Comparison of ENCODE assay signal across 12 cellular contexts in the genomic region with DNA sequence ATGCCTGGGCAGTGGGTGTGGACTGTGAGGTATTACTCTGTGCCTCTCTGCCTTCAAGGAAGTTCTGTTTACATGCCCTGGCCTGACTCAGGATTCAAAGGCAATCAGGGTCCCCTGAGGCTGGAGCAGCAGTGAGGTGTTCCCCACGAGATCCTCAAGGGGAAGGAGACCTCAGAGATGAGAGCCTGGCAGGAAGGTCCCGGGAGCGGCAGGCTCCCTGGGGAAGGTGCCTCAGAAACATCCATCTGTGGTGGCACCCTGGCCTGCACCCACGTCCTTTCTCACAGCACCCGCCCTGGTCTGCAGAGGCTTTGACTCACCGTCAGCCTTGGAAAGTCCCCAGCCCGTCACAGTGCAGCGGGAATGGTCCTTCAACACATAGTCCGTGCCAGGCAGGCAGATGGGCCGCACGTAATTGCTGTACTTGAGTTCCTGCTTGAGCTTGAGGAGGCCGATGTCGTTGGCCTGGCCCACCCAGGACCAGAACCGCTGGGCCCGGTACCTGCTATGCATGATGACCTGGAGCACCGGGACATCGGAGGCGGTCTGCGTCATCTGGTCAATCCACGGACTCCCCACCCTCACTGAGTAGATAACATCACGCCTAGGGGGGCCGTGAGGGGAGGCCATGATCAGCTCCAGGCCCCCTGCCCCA. TPM values are rescaled to one million over a fixed set of nuclear protein-coding genes. Genes with fewer than 3 reads are reported as not detected.
DNase-seq lines count a peak whose midpoint lies in the region; ATAC-seq, FAIRE-seq and TF ChIP-seq lines count a peak whose summit lies in the region.
"Had no signal": no experiment of that assay in that cellular context is flagged by ENCODE, and none has a peak within 500 bp of the region (broad histone marks: within the 10 kb centered on the region; RNA-seq: fewer than 3 reads in every experiment).

No MANE protein-coding gene starts in this region.

- BruUV-seq in Panc1 (replicated peaks; lab: Mats Ljungman, UMichigan), result no TSS peak

- POLR2A ChIA-PET in Panc1 (lab: Charles Lee), result no interaction called here

- H3K36me3 Mint-ChIP-seq in activated CD4-positive, alpha-beta T cell treated with anti-CD3 and anti-CD28 coated beads, Interleukin-2, amount 10 ng/mL, durations not matched to agents 24 days and 14 days (ENCODE audit: low read depth), result no peaks in the 10 kb centered on the region
- H3K36me3 Mint-ChIP-seq: neural progenitor cell had no signal

- H3K27me3 Mint-ChIP-seq in activated CD4-positive, alpha-beta T cell treated with anti-CD3 and anti-CD28 coated beads, Interleukin-2, amount 10 ng/mL, durations not matched to agents 24 days and 14 days, result peaks cover 4% of the 10 kb centered on the region

- CTCF ChIA-PET in Panc1 (lab: Charles Lee), result no interaction called here

- TF ChIP-seq CTCF in Panc1 (IDR thresholded peaks at IDR 0.05), result no peak
- no peak for TF ChIP-seq CTCF in pancreas (IDR thresholded peaks at IDR 0.05)

- intact Hi-C loops in Panc1 (cut with micrococcal nuclease; ENCODE audit: unreplicated experiment), result no loop called here
- intact Hi-C loops in pancreas (cut with DNase I), result no loop called here
- intact Hi-C loops in activated CD4-positive, alpha-beta T cell treated with anti-CD3 and anti-CD28 coated beads, Interleukin-2, amount 10 ng/mL, durations not matched to agents 24 days and 14 days (cut with micrococcal nuclease), result no loop called here

- ATAC-seq in GM19025 (IDR thresholded peaks at IDR 0.05; ENCODE audit: low read depth, unreplicated experiment), result peak; percentile 79
- ATAC-seq in Panc1, result peak; percentile 85
- peak in 3 of 4 donors; percentile 26 to 56 (median 52) for ATAC-seq in pancreas
- no peak for ATAC-seq in GM19328 (IDR thresholded peaks at IDR 0.05; ENCODE audit: unreplicated experiment)
- ATAC-seq: heart right ventricle had no signal

- H3K36me3 ChIP-seq in Panc1 (ENCODE audit: control insufficient read depth, insufficient read depth, low read length), result no peaks in the 10 kb centered on the region
- H3K36me3 ChIP-seq in pancreas, result no peaks in the 10 kb centered on the region
- H3K36me3 ChIP-seq: heart right ventricle, neural progenitor cell had no signal

- H3K27ac Mint-ChIP-seq in activated CD4-positive, alpha-beta T cell treated with anti-CD3 and anti-CD28 coated beads, Interleukin-2, amount 10 ng/mL, durations not matched to agents 24 days and 14 days, result no peak overlapping the region

- H3K27me3 ChIP-seq in Panc1 (ENCODE audit: control insufficient read depth, insufficient read depth, low read length) (no peaks in the 10 kb centered on the region), pancreas (no peaks in the 10 kb centered on the region)
- H3K27me3 ChIP-seq: neural progenitor cell had no signal

- H3K4me3 Mint-ChIP-seq in activated CD4-positive, alpha-beta T cell treated with anti-CD3 and anti-CD28 coated beads, Interleukin-2, amount 10 ng/mL, durations not matched to agents 24 days and 14 days, result no peak overlapping the region
- H3K4me3 Mint-ChIP-seq: neural progenitor cell had no signal

- peak; percentile 14 for DNase-seq in NCI-H2029 (lab: John Stamatoyannopoulos, UW)
- no peak for DNase-seq in NCI-H2029 treated with DMSO at 0.1 percent for 48 hours (lab: John Stamatoyannopoulos, UW)
- DNase-seq in Panc1 (ENCODE audit: low read depth, low spot score), result no peak
- DNase-seq in pancreas, result peak in 1 of 6 donors; percentile 51
- no peak for DNase-seq in putamen (ENCODE audit: low spot score)
- DNase-seq in activated CD4-positive, alpha-beta T cell treated with anti-CD3 and anti-CD28 coated beads, Interleukin-2, amount 10 ng/mL, durations not matched to agents 24 days and 14 days, result no peak

- WGBS in pancreas, 2 donors, result 82 to 92% methylated on average over 22 of the region's 22 CpGs

- no peak overlapping the region for H3K4me3 ChIP-seq in Panc1 (ENCODE audit: low read depth in 2 of 2, low read length in 2 of 2)
- no peak overlapping the region for H3K4me3 ChIP-seq in pancreas
- H3K4me3 ChIP-seq: A549, heart right ventricle, neural progenitor cell had no signal

- FAIRE-seq in pancreas (lab: Jason Lieb, UNC), result no peak
- FAIRE-seq: A549, colon had no signal

- in situ Hi-C loops in Panc1 (cut with HindIII; ENCODE audit: low pct_unique_long_range_greater_than_20kb, low sequenced_read_pairs), result no loop called here

- no peaks in the 10 kb centered on the region for H3K4me1 Mint-ChIP-seq in activated CD4-positive, alpha-beta T cell treated with anti-CD3 and anti-CD28 coated beads, Interleukin-2, amount 10 ng/mL, durations not matched to agents 24 days and 14 days

- H3K27ac ChIP-seq in Panc1 (ENCODE audit: low read length) (no peak overlapping the region), pancreas (no peak overlapping the region)
- H3K27ac ChIP-seq: A549, heart right ventricle, neural progenitor cell had no signal

- H3K4me1 ChIP-seq in Panc1 (ENCODE audit: control insufficient read depth, insufficient read depth, low read length) (peaks cover 6% of the 10 kb centered on the region; the same call in 1 of the 2 replicates), pancreas (no peaks in the 10 kb centered on the region)
- H3K4me1 ChIP-seq: A549, neural progenitor cell had no signal

- H3K9me3 Mint-ChIP-seq in activated CD4-positive, alpha-beta T cell treated with anti-CD3 and anti-CD28 coated beads, Interleukin-2, amount 10 ng/mL, durations not matched to agents 24 days and 14 days, result no peaks in the 10 kb centered on the region
- H3K9me3 Mint-ChIP-seq: neural progenitor cell had no signal

- H3K9me3 ChIP-seq in Panc1 (ENCODE audit: control insufficient read depth, insufficient read depth, low read depth, low read length), result no peaks in the 10 kb centered on the region
- no peaks in the 10 kb centered on the region for H3K9me3 ChIP-seq in pancreas
- H3K9me3 ChIP-seq: A549, heart right ventricle had no signal

RNA-seq across cellular contexts. Expression of a gene that starts 3.6 kb away (rescaled TPM):
- total RNA-seq in Panc1 (2021; ENCODE audit: unreplicated experiment), result 0.13 TPM
- polyA plus RNA-seq in Panc1 (2012; ENCODE audit: insufficient read length), result 0.08 TPM
- total RNA-seq in pancreas, result 1 to 10 TPM in 1 of 6 donors, under 1 TPM in 5; 0.28 to 1.0 (median 0.38) TPM
- polyA plus RNA-seq in pancreas, result 1 to 10 TPM in 1 of 2 donors, under 1 TPM in 1; 0.87 to 2.2 TPM
- not detected in 2 replicates for total RNA-seq in activated CD4-positive, alpha-beta T cell treated with anti-CD3 and anti-CD28 coated beads, Interleukin-2, amount 10 ng/mL, durations not matched to agents 24 days and 14 days
- polyA plus RNA-seq: A549 had no signal

RNA-seq across cellular contexts. Expression of a gene that starts 12.8 kb away (rescaled TPM):
- total RNA-seq in Panc1 (2021; ENCODE audit: unreplicated experiment) (1.1 TPM), pancreas (under 1 TPM in 5 of 6 donors, not detected in 1; 0.08 to 0.31 (median 0.13) TPM)
- 0.80 TPM for polyA plus RNA-seq in Panc1 (2012; ENCODE audit: insufficient read length)
- under 1 TPM; 0.42 to 0.52 TPM for polyA plus RNA-seq in pancreas
- total RNA-seq in activated CD4-positive, alpha-beta T cell treated with anti-CD3 and anti-CD28 coated beads, Interleukin-2, amount 10 ng/mL, durations not matched to agents 24 days and 14 days, result 0.19 TPM in 1 of 2 replicates, not detected in the other

RNA-seq across cellular contexts. Expression of a gene that starts 20.5 kb away (rescaled TPM):
- total RNA-seq in Panc1 (2021; ENCODE audit: unreplicated experiment) (2.7 TPM), pancreas (10 to 100 TPM in 3 of 6 donors, 1 to 10 TPM in 3; 7.8 to 21.2 (median 9.7) TPM)
- 2.3 TPM for polyA plus RNA-seq in Panc1 (2012; ENCODE audit: insufficient read length)
- 10 to 100 TPM; 44.8 to 61.1 TPM for polyA plus RNA-seq in pancreas
- total RNA-seq in activated CD4-positive, alpha-beta T cell treated with anti-CD3 and anti-CD28 coated beads, Interleukin-2, amount 10 ng/mL, durations not matched to agents 24 days and 14 days, result 0.47 and 0.99 TPM in 2 replicates
